ENCODE assay signal across 9 cellular contexts in the genomic region with DNA sequence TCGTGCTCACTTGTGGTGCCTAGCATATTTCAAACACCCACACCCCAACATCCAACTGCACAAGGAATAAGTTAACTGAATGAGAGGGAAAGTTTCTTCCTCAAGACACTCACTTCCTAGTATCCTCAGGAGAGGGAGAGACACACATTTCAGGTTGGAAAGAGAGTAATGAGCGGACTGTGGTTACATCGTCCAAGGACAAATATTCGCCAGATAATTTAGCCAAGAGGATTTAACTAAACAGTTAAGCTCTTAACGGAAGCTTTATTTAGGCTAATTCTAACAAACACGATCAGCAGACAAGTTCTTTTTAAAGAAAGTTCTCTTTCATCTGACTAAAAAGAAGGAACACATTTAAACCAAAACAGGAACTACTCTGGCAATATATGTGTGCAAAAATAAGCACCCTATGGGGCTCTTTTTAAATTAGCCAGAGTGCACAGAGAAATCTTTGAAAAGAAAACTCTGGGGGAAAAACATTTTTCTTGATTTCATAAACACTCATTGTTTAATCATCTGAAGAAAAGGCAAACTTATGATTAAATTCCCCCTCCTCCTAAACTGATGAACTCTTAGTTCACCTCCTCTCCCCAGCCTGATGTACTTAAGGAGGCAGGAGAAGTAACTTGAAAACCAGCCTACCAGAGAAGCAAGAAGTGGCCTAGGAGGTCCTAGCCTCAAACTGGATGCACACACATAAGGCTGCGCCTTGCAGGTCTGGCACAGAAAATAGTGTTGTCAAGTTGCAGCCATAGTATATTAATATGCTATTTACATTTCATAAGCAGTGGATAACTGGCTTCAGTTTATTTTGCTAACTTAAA. TPM values are rescaled to one million over a fixed set of nuclear protein-coding genes. Genes with fewer than 3 reads are reported as not detected.
A peak's percentile ranks its signal among the peaks of the same experiment; 100 is the strongest.
DNase-seq lines count a peak whose midpoint lies in the region; ATAC-seq, FAIRE-seq and TF ChIP-seq lines count a peak whose summit lies in the region.
"Had no signal": no experiment of that assay in that cellular context is flagged by ENCODE, and none has a peak within 500 bp of the region (broad histone marks: within the 10 kb centered on the region; RNA-seq: fewer than 3 reads in every experiment).

No MANE protein-coding gene starts in this region.

- SMC1A ChIA-PET in GM12878 (lab: Charles Lee; ENCODE audit: uncharacterized antibody, unreplicated experiment), result interaction anchor here (0.7 to 11.0 kb wide), 15 partner anchors 8 to 345 kb away, joined by 3 to 120 read pairs (median 5); a partner anchor contains a TSS

- H3K4me3 ChIP-seq in GM12878, result peak overlapping the region; percentile 59
- H3K4me3 ChIP-seq in vagina, result no peak overlapping the region

- POLR2A ChIA-PET in GM12878 (lab: Charles Lee), result interaction anchor here (1.1 to 19.5 kb wide), 8 partner anchors 8 to 404 kb away, joined by 3 to 222 read pairs (median 4); a partner anchor contains a TSS

- no peaks in the 10 kb centered on the region for H3K9me3 ChIP-seq in GM12878 (replicated peaks; ENCODE audit: control insufficient read depth, insufficient read depth, low read length)
- H3K9me3 ChIP-seq in vagina, result no peaks in the 10 kb centered on the region

- peak overlapping the region; percentile 68 for H3K9ac ChIP-seq in GM12878 (ENCODE audit: control insufficient read depth, insufficient read depth, low read length)

- H3K36me3 Mint-ChIP-seq in activated naive CD4-positive, alpha-beta T cell treated with anti-CD3 and anti-CD28 coated beads for 36 hours (ENCODE audit: low read depth), result no peaks in the 10 kb centered on the region

- peaks cover 2% of the 10 kb centered on the region for H3K9me3 Mint-ChIP-seq in activated naive CD4-positive, alpha-beta T cell treated with anti-CD3 and anti-CD28 coated beads for 36 hours

- peaks cover 72% of the 10 kb centered on the region for H3K4me1 Mint-ChIP-seq in activated naive CD4-positive, alpha-beta T cell treated with anti-CD3 and anti-CD28 coated beads for 36 hours (ENCODE audit: low read depth)

- intact Hi-C loops in activated naive CD4-positive, alpha-beta T cell treated with anti-CD3 and anti-CD28 coated beads for 36 hours (cut with micrococcal nuclease), result loop anchor here (1.0 kb wide), 2 partner anchors 12 to 26 kb away; no protein-coding TSS in a partner anchor
- intact Hi-C loops in GM12878 (cut with micrococcal nuclease; ENCODE audit: unreplicated experiment), result loop anchor here (5.0 kb wide), 1 partner anchor 48 kb away; no protein-coding TSS in a partner anchor
- intact Hi-C loops in vagina (cut with DNase I), result no loop called here

- no peaks in the 10 kb centered on the region for H3K36me3 ChIP-seq in GM12878 (ENCODE audit: control insufficient read depth in 2 of 2, insufficient read depth in 2 of 2, low read length in 1 of 2)
- H3K36me3 ChIP-seq in vagina, result no peaks in the 10 kb centered on the region

- TF ChIP-seq POLR2A in GM12878 (IDR thresholded peaks at IDR 0.05; ENCODE audit: low read depth, low read length) (no peak), vagina (IDR thresholded peaks at IDR 0.05) (no peak)

- H3K27me3 ChIP-seq in GM12878 (replicated peaks in 1 of 2; ENCODE audit: control insufficient read depth in 2 of 2, insufficient read depth in 2 of 2, low read length in 1 of 2), result no peaks in the 10 kb centered on the region
- H3K27me3 ChIP-seq in vagina, result no peaks in the 10 kb centered on the region

- ATAC-seq in HG03103 (IDR thresholded peaks at IDR 0.05; ENCODE audit: low read depth, unreplicated experiment) (peak; percentile 47), GM12878 (peak; percentile 73)

- WGBS in GM12878 (ENCODE audit: insufficient coverage, insufficient replicate concordance, low lambda C conversion rate, missing lambda C conversion rate), result 2% methylated on average over 7 of the region's 7 CpGs

- no peak for DNase-seq in activated naive CD4-positive, alpha-beta T cell treated with anti-CD3 and anti-CD28 coated beads for 36 hours
- DNase-seq in activated naive CD4-positive, alpha-beta T cell treated with Interleukin-2 at 50 U/mL for 16 hours, result no peak
- DNase-seq in GM12878 (ENCODE audit: low read depth, low spot score) (no peak), substantia nigra (lab: John Stamatoyannopoulos, UW) (no peak), vagina (ENCODE audit: extremely low spot score in 2 of 2) (no peak), NCI-H345 (lab: John Stamatoyannopoulos, UW) (no peak)
- no peak for DNase-seq in activated CD8-positive, alpha-beta memory T cell treated with anti-CD3 and anti-CD28 coated beads, Interleukin-2, amount 50 U/mL, for 48 hours
- DNase-seq: stimulated activated CD8-positive, alpha-beta memory T cell treated with anti-CD3 and anti-CD28 coated beads, Interleukin-4, amount 100 ng/mL, for 48 hours had no signal

- TF ChIP-seq CTCF in GM12878 (IDR thresholded peaks at IDR 0.05 in 2 of 3, conservative IDR thresholded peaks at IDR 0.05 in 1 of 3; ENCODE audit: control insufficient read depth in 2 of 3, extremely low read depth in 1 of 3, insufficient read depth in 1 of 3, low read depth in 3 of 3, low read length in 3 of 3) (no peak), vagina (IDR thresholded peaks at IDR 0.05) (no peak)

- H3K4me2 ChIP-seq in GM12878 (ENCODE audit: control insufficient read depth, insufficient read depth), result peak overlapping the region; percentile 98

- CTCF ChIA-PET in activated naive CD4-positive, alpha-beta T cell treated with anti-CD3 and anti-CD28 coated beads for 36 hours (lab: Charles Lee), result interaction anchor here (0.6 kb wide), 1 partner anchor 730 kb away, joined by 3 read pairs; no protein-coding TSS in a partner anchor
- CTCF ChIA-PET in GM12878 (lab: Yijun Ruan, JAX), result interaction anchor here (0.5 to 2.6 kb wide), 5 partner anchors 8 to 347 kb away, joined by 3 to 6 read pairs (median 4); no protein-coding TSS in a partner anchor

- peak overlapping the region; percentile 89 for H3K27ac Mint-ChIP-seq in activated naive CD4-positive, alpha-beta T cell treated with anti-CD3 and anti-CD28 coated beads for 36 hours

- no TSS peak for BruUV-seq in GM12878 (replicated peaks; lab: Mats Ljungman, UMichigan)

- peak overlapping the region; percentile 55 for H3K4me3 Mint-ChIP-seq in activated naive CD4-positive, alpha-beta T cell treated with anti-CD3 and anti-CD28 coated beads for 36 hours

- H3K27ac ChIP-seq in GM12878 (ENCODE audit: control insufficient read depth, insufficient read depth) (peak overlapping the region; percentile 87), substantia nigra (ENCODE audit: low read depth, low read length, poor library complexity, severe bottlenecking) (peak overlapping the region; percentile 40), vagina (no peak overlapping the region)

- no peaks in the 10 kb centered on the region for H4K20me1 ChIP-seq in GM12878 (ENCODE audit: control insufficient read depth, insufficient read depth)

- no peaks in the 10 kb centered on the region for H3K79me2 ChIP-seq in GM12878 (ENCODE audit: control insufficient read depth, insufficient read depth, low read length)

- FAIRE-seq in GM12878 (lab: Jason Lieb, UNC), result peak; percentile 59

- TF ChIP-seq EP300 in GM12878 (IDR thresholded peaks at IDR 0.05; ENCODE audit: borderline replicate concordance in 1 of 2, control insufficient read depth in 1 of 2, low read depth in 2 of 2, low read length in 2 of 2), result peak in 1 of 2 experiments; percentile 40; a peak in 1 of 4 replicates

- H3K27me3 Mint-ChIP-seq in activated naive CD4-positive, alpha-beta T cell treated with anti-CD3 and anti-CD28 coated beads for 36 hours (ENCODE audit: low read depth), result no peaks in the 10 kb centered on the region

- no peak for TF ChIP-seq RAD21 in GM12878 (IDR thresholded peaks at IDR 0.05; ENCODE audit: insufficient read depth, low read depth, low read length)

- peaks cover 21% of the 10 kb centered on the region for H3K4me1 ChIP-seq in GM12878 (ENCODE audit: control insufficient read depth, insufficient read depth, low read length)
- H3K4me1 ChIP-seq in vagina, result no peaks in the 10 kb centered on the region

- RAD21 ChIA-PET in GM12878 (lab: Charles Lee; ENCODE audit: unreplicated experiment), result interaction anchor here (0.7 to 4.9 kb wide), 15 partner anchors 8 to 411 kb away, joined by 3 to 52 read pairs (median 5); a partner anchor contains a TSS

- H2AFZ ChIP-seq in GM12878 (ENCODE audit: control insufficient read depth, low read depth, low read length), result peak overlapping the region; percentile 87

- in situ Hi-C loops in GM12878 (cut with MboI), result no loop called here

TF ChIP-seq in GM12878, 131 proteins besides CTCF, POLR2A, EP300 and RAD21 (continues in another document):
- no peak for TF ChIP-seq STAT3 (IDR thresholded peaks at IDR 0.05; ENCODE audit: low read depth, low read length)
- TF ChIP-seq PAX8 (IDR thresholded peaks at IDR 0.05), result no peak
- peak; percentile 24; the same call in 1 of the 2 replicates for TF ChIP-seq FOXM1 (IDR thresholded peaks at IDR 0.05; ENCODE audit: low read depth, low read length)
- no peak for TF ChIP-seq CHD4 (IDR thresholded peaks at IDR 0.05)
- TF ChIP-seq SMC3 (IDR thresholded peaks at IDR 0.05; ENCODE audit: borderline replicate concordance, low read length), result no peak
- TF ChIP-seq SPI1 (IDR thresholded peaks at IDR 0.05; ENCODE audit: borderline replicate concordance, insufficient read depth, low read depth, low read length), result peak; percentile 11; the same call in 1 of the 2 replicates

RNA-seq across cellular contexts. Expression of a gene that starts 13.3 kb away (rescaled TPM):
- 100 to 1,000 TPM; 218 to 223 TPM for total RNA-seq in activated naive CD4-positive, alpha-beta T cell treated with anti-CD3 and anti-CD28 coated beads for 36 hours
- 121 and 128 TPM in 2 replicates for total RNA-seq in GM12878 (2013; cell fraction: nucleolus; rRNA removed)
- total RNA-seq in GM12878 (2014; rRNA removed) (27.3 and 27.8 TPM in 2 replicates), GM12878 (2014; rRNA removed; fragmentation: Illumina TruSeq; extraction: Trizol) (34.0 and 35.3 TPM in 2 replicates), GM12878 (2021) (186 and 194 TPM in 2 replicates), vagina (73.7 TPM)
- polyA plus RNA-seq in GM12878 (2011; ENCODE audit: low read depth), result 72.3 TPM
- polyA plus RNA-seq in GM12878 (2011; rRNA removed) (100 and 164 TPM in 2 replicates), GM12878 (2014; fragmentation: Illumina TruSeq; extraction: Trizol) (46.4 and 59.9 TPM in 2 replicates), GM12878 (2014; fragmentation: Nextera tagmentation; extraction: Ambion mirVana) (10 to 100 TPM; 23.7 to 61.5 TPM), GM12878 (2014; rRNA removed) (51.3 and 60.2 TPM in 2 replicates), GM12878 (2016; fragmentation: Nextera tagmentation; extraction: Ambion mirVana) (100 to 1,000 TPM in 1 of 2 experiments, 10 to 100 TPM in 1; 97.0 to 147 TPM)
- polyA plus RNA-seq in GM12878 (2011; cell fraction: cytosol; rRNA removed), result 153 and 176 TPM in 2 replicates
- 119 and 192 TPM in 2 replicates for polyA plus RNA-seq in GM12878 (2011; cell fraction: nucleus; rRNA removed)
- polyA plus RNA-seq in GM12878 (2012), result 131 and 205 TPM in 2 replicates
- 209 and 266 TPM in 2 replicates for polyA minus RNA-seq in GM12878 (2011; rRNA and poly(A)+ RNA removed)
- polyA minus RNA-seq in GM12878 (2011; cell fraction: cytosol; rRNA and poly(A)+ RNA removed), result 81.5 and 90.4 TPM in 2 replicates
- polyA minus RNA-seq in GM12878 (2011; cell fraction: nucleus; rRNA and poly(A)+ RNA removed), result 130 and 142 TPM in 2 replicates
